ENCODE assay signal across 14 cellular contexts in the genomic region with DNA sequence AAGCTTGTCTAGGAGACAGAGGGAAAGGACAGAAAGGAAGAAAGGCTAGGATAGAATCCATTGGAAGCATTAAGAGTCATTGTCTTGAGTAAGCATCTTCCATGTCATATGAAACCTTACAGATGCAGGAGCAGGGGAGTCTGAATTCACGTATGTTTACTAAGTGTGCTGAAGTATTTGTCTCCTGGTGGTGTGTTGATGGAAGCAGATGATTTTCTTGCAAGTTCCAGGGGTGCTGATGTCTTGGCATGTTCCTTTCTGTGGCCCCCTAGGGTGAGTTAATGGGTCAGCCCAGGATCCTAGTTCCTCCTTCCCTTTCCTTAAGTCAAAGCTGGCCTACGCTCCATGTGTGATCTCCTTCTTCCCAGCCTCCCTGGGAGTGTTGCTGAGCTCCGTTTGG.
"Had no signal": no experiment of that assay in that cellular context is flagged by ENCODE, and none has a peak within 500 bp of the region (broad histone marks: within the 10 kb centered on the region; RNA-seq: fewer than 3 reads in every experiment).

No MANE protein-coding gene starts in this region.

- H3K27me3 ChIP-seq: brain microvascular endothelial cell, foreskin keratinocyte, heart right ventricle, left lung, pancreas, tibial nerve had no signal

- H3K4me3 ChIP-seq: heart right ventricle, left lung, pancreas, tibial nerve had no signal

- ATAC-seq: foreskin keratinocyte, left lung, pancreas, T-helper 17 cell had no signal

- H3K36me3 ChIP-seq: brain microvascular endothelial cell, heart right ventricle, left lung, pancreas, tibial nerve had no signal

- H3K9me3 Mint-ChIP-seq: activated CD4-positive, alpha-beta T cell treated with anti-CD3 and anti-CD28 coated beads, Interleukin-2, amount 10 ng/mL, durations not matched to agents 7 days and 5 days had no signal

- H3K27ac ChIP-seq: brain microvascular endothelial cell, foreskin keratinocyte, heart right ventricle, left lung, pancreas, tibial nerve had no signal

- H3K27ac Mint-ChIP-seq: activated CD4-positive, alpha-beta T cell treated with anti-CD3 and anti-CD28 coated beads, Interleukin-2, amount 10 ng/mL, durations not matched to agents 7 days and 5 days; endodermal cell; nephron; T-helper 17 cell had no signal

- H3K9me3 ChIP-seq: heart right ventricle, left lung, pancreas, tibial nerve had no signal

- H3K4me1 ChIP-seq: left lung had no signal

- H3K4me3 Mint-ChIP-seq: activated CD4-positive, alpha-beta T cell treated with anti-CD3 and anti-CD28 coated beads, Interleukin-2, amount 10 ng/mL, durations not matched to agents 7 days and 5 days; endodermal cell; nephron; T-helper 17 cell had no signal

- H3K4me1 Mint-ChIP-seq: activated CD4-positive, alpha-beta T cell treated with anti-CD3 and anti-CD28 coated beads, Interleukin-2, amount 10 ng/mL, durations not matched to agents 7 days and 5 days had no signal

- DNase-seq: activated CD4-positive, alpha-beta T cell treated with anti-CD3 and anti-CD28 coated beads, Interleukin-2, amount 10 ng/mL, durations not matched to agents 7 days and 5 days; activated CD4-positive, CD25-positive, alpha-beta regulatory T cell; activated naive CD4-positive, alpha-beta T cell treated with anti-CD3 and anti-CD28 coated beads, Interleukin-2, amount 50 U/mL, for 16 hours; brain microvascular endothelial cell; endodermal cell; erythroblast; foreskin keratinocyte; left lung; mesenchymal stem cell; pancreas; T-helper 17 cell had no signal
